In the genomic region with DNA sequence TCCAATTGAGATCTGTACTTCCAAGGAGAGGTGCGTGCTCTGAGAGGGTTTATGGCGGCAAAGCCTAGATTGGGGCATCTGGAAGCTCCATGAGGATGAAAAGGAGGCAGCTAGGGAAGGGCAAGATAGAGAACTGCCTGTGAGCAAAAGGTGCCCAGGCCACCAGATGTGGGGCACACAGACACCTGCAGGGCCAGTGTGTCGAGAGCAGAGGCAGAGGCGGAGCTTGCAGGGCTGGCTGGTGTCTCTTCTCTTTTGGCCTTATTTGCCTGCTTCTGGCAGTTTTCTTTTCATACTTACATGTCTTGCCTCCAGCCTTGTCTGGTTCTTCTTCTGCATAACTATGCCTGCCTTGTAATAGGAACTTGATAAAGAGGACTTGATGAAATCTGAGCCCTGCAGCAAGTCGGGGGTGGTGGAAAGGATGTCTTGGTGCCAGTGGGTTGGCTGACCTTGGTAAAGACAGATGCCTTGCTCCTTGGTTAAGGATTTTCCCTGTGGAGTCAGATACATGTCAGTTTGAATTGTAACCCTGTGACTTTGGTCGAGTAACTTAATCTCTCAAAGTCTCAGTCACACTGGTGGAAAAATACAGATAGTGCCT, we compare ENCODE assay signal across 1 cellular context.
TF ChIP-seq lines count a peak whose summit lies in the region.

No MANE protein-coding gene starts in this region.

TF ChIP-seq in WTC11, 78 proteins besides CTCF, POLR2A, EP300 and RAD21:
- no peak for TF ChIP-seq ZNF671 (CRISPR knock-in tag; IDR thresholded peaks at IDR 0.05)
- TF ChIP-seq, protein P1, sequence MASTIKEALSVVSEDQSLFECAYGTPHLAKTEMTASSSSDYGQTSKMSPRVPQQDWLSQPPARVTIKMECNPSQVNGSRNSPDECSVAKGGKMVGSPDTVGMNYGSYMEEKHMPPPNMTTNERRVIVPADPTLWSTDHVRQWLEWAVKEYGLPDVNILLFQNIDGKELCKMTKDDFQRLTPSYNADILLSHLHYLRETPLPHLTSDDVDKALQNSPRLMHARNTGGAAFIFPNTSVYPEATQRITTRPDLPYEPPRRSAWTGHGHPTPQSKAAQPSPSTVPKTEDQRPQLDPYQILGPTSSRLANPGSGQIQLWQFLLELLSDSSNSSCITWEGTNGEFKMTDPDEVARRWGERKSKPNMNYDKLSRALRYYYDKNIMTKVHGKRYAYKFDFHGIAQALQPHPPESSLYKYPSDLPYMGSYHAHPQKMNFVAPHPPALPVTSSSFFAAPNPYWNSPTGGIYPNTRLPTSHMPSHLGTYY (CRISPR knock-in tag; IDR thresholded peaks at IDR 0.05): no peak
- TF ChIP-seq, protein P2, sequence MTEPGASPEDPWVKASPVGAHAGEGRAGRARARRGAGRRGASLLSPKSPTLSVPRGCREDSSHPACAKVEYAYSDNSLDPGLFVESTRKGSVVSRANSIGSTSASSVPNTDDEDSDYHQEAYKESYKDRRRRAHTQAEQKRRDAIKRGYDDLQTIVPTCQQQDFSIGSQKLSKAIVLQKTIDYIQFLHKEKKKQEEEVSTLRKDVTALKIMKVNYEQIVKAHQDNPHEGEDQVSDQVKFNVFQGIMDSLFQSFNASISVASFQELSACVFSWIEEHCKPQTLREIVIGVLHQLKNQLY (CRISPR knock-in tag; IDR thresholded peaks at IDR 0.05): no peak
- TF ChIP-seq, protein P3, sequence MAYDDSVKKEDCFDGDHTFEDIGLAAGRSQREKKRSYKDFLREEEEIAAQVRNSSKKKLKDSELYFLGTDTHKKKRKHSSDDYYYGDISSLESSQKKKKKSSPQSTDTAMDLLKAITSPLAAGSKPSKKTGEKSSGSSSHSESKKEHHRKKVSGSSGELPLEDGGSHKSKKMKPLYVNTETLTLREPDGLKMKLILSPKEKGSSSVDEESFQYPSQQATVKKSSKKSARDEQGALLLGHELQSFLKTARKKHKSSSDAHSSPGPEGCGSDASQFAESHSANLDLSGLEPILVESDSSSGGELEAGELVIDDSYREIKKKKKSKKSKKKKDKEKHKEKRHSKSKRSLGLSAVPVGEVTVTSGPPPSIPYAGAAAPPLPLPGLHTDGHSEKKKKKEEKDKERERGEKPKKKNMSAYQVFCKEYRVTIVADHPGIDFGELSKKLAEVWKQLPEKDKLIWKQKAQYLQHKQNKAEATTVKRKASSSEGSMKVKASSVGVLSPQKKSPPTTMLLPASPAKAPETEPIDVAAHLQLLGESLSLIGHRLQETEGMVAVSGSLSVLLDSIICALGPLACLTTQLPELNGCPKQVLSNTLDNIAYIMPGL (CRISPR knock-in tag; IDR thresholded peaks at IDR 0.05): no peak
- TF ChIP-seq PRRX2 (CRISPR knock-in tag; IDR thresholded peaks at IDR 0.05): no peak
- TF ChIP-seq ZNF138 (CRISPR knock-in tag; conservative IDR thresholded peaks at IDR 0.05): no peak
- TF ChIP-seq ATF1 (CRISPR knock-in tag; IDR thresholded peaks at IDR 0.05): no peak
- TF ChIP-seq, protein P4, sequence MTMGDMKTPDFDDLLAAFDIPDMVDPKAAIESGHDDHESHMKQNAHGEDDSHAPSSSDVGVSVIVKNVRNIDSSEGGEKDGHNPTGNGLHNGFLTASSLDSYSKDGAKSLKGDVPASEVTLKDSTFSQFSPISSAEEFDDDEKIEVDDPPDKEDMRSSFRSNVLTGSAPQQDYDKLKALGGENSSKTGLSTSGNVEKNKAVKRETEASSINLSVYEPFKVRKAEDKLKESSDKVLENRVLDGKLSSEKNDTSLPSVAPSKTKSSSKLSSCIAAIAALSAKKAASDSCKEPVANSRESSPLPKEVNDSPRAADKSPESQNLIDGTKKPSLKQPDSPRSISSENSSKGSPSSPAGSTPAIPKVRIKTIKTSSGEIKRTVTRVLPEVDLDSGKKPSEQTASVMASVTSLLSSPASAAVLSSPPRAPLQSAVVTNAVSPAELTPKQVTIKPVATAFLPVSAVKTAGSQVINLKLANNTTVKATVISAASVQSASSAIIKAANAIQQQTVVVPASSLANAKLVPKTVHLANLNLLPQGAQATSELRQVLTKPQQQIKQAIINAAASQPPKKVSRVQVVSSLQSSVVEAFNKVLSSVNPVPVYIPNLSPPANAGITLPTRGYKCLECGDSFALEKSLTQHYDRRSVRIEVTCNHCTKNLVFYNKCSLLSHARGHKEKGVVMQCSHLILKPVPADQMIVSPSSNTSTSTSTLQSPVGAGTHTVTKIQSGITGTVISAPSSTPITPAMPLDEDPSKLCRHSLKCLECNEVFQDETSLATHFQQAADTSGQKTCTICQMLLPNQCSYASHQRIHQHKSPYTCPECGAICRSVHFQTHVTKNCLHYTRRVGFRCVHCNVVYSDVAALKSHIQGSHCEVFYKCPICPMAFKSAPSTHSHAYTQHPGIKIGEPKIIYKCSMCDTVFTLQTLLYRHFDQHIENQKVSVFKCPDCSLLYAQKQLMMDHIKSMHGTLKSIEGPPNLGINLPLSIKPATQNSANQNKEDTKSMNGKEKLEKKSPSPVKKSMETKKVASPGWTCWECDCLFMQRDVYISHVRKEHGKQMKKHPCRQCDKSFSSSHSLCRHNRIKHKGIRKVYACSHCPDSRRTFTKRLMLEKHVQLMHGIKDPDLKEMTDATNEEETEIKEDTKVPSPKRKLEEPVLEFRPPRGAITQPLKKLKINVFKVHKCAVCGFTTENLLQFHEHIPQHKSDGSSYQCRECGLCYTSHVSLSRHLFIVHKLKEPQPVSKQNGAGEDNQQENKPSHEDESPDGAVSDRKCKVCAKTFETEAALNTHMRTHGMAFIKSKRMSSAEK (CRISPR knock-in tag; IDR thresholded peaks at IDR 0.05; ENCODE audit: borderline replicate concordance): no peak
- TF ChIP-seq TCF7 (CRISPR knock-in tag; IDR thresholded peaks at IDR 0.05; ENCODE audit: low read depth): no peak
- TF ChIP-seq ZNF232 (CRISPR knock-in tag; IDR thresholded peaks at IDR 0.05): no peak
- TF ChIP-seq SOX15 (CRISPR knock-in tag; IDR thresholded peaks at IDR 0.05): no peak
